ENCODE assay signal across 21 cellular contexts in genomic region chr2:148027822-148028221, GRCh38. TPM values are rescaled to one million over a fixed set of nuclear protein-coding genes. Genes with fewer than 3 reads are reported as not detected.
DNase-seq lines count a peak whose midpoint lies in the region; ATAC-seq, FAIRE-seq and TF ChIP-seq lines count a peak whose summit lies in the region.
"Had no signal": no experiment of that assay in that cellular context is flagged by ENCODE, and none has a peak within 500 bp of the region (broad histone marks: within the 10 kb centered on the region; RNA-seq: fewer than 3 reads in every experiment).

No MANE protein-coding gene starts in this region.

- BruUV-seq in HepG2 (replicated peaks; lab: Mats Ljungman, UMichigan), result no TSS peak

- peaks cover 2% of the 10 kb centered on the region for H3K36me3 Mint-ChIP-seq in activated CD4-positive, alpha-beta T cell treated with anti-CD3 and anti-CD28 coated beads for 36 hours (ENCODE audit: low read depth)
- H3K36me3 Mint-ChIP-seq in activated CD4-positive, alpha-beta T cell treated with anti-CD3 and anti-CD28 coated beads, Interleukin-2, amount 10 ng/mL, durations not matched to agents 7 days and 5 days (ENCODE audit: low read depth), result peaks cover 7% of the 10 kb centered on the region

- no peak overlapping the region for H3K27ac ChIP-seq in HepG2 (ENCODE audit: extremely low read length, insufficient read depth, low read length)
- H3K27ac ChIP-seq: BLaER1 treated with 17β-estradiol and CSF1 and Interleukin-3, amounts not matched to agents 10 nM and 100 nM had no signal

- H3K9me3 ChIP-seq in adipocyte (ENCODE audit: control insufficient read depth, low read length) (no peaks in the 10 kb centered on the region), HepG2 (ENCODE audit: low read length) (no peaks in the 10 kb centered on the region)
- H3K9me3 ChIP-seq: BLaER1 treated with 17β-estradiol and CSF1 and Interleukin-3, amounts not matched to agents 10 nM and 100 nM had no signal

- H3K9ac ChIP-seq in adipocyte (ENCODE audit: low read length) (no peak overlapping the region), HepG2 (ENCODE audit: insufficient read depth, low read depth, low read length) (no peak overlapping the region)
- H3K9ac ChIP-seq: BLaER1 treated with 17β-estradiol and CSF1 and Interleukin-3, amounts not matched to agents 10 nM and 100 nM had no signal

- H3K4me2 ChIP-seq in HepG2 (ENCODE audit: low read depth, low read length), result no peak overlapping the region
- H3K4me2 ChIP-seq: BLaER1 treated with 17β-estradiol and CSF1 and Interleukin-3, amounts not matched to agents 10 nM and 100 nM had no signal

- in situ Hi-C loops in HepG2 (cut with HindIII; ENCODE audit: extremely low pct_ligation_motif_present, low pct_unique_long_range_greater_than_20kb), result no loop called here

- H3K36me3 ChIP-seq in adipocyte (ENCODE audit: control insufficient read depth, insufficient read depth, low read length, severe bottlenecking) (no peaks in the 10 kb centered on the region), HepG2 (replicated peaks in 1 of 2; ENCODE audit: control insufficient read depth in 1 of 2, insufficient read depth in 2 of 2, low read length in 2 of 2) (no peaks in the 10 kb centered on the region)

- DNase-seq in activated CD4-positive, alpha-beta T cell treated with anti-CD3 and anti-CD28 coated beads for 36 hours, result no peak
- no peak for DNase-seq in activated CD4-positive, alpha-beta T cell treated with anti-CD3 and anti-CD28 coated beads, Interleukin-2, amount 10 ng/mL, durations not matched to agents 7 days and 5 days
- DNase-seq in adipocyte (ENCODE audit: low read depth) (peak; percentile 10), fibroblast of peridontal ligament (ENCODE audit: extremely low read depth) (peak; percentile 22), HepG2 (ENCODE audit: low spot score) (no peak), middle frontal gyrus (ENCODE audit: extremely low spot score, low spot score) (no peak), NCI-H226 (no peak), cerebellar nuclear complex (lab: John Stamatoyannopoulos, UW) (no peak)
- DNase-seq: DMS79 treated with DMSO at 0.1 percent for 48 hours, GF-D8, Kasumi-1, MV-4-11, NCI-H1417, NCI-H187 treated with DMSO at 0.1 percent for 48 hours, NCI-H446, NCI-H69, SHP77 treated with DMSO at 0.1 percent for 48 hours had no signal

- CTCF ChIA-PET in activated CD4-positive, alpha-beta T cell treated with anti-CD3 and anti-CD28 coated beads for 36 hours (lab: Charles Lee), result no interaction called here
- CTCF ChIA-PET in activated CD4-positive, alpha-beta T cell treated with anti-CD3 and anti-CD28 coated beads, Interleukin-2, amount 10 ng/mL, durations not matched to agents 7 days and 5 days (lab: Charles Lee), result no interaction called here
- CTCF ChIA-PET in HepG2 (lab: Yijun Ruan, JAX; ENCODE audit: low intra/inter-chr PET ratio, low total read pairs), result no interaction called here

- no peak for FAIRE-seq in HepG2 (lab: Jason Lieb, UNC)
- FAIRE-seq: GM12892, H54 had no signal

- no peak for TF ChIP-seq EP300 in HepG2 (IDR thresholded peaks at IDR 0.05; ENCODE audit: low read depth in 2 of 2, low read length in 2 of 2)
- no peak for TF ChIP-seq EP300 in HepG2 (CRISPR knock-in tag; IDR thresholded peaks at IDR 0.05; ENCODE audit: borderline replicate concordance)

- no peak for TF ChIP-seq CTCF in HepG2 (CRISPR knock-in tag; IDR thresholded peaks at IDR 0.05)

- ATAC-seq in activated CD4-positive, alpha-beta T cell treated with anti-CD3 and anti-CD28 coated beads for 36 hours, result peak; percentile 65
- ATAC-seq in HepG2, result no peak

- no peak for TF ChIP-seq RAD21 in HepG2 (CRISPR knock-in tag; IDR thresholded peaks at IDR 0.05)

- no peak overlapping the region for H3K4me3 Mint-ChIP-seq in activated CD4-positive, alpha-beta T cell treated with anti-CD3 and anti-CD28 coated beads for 36 hours
- no peak overlapping the region for H3K4me3 Mint-ChIP-seq in activated CD4-positive, alpha-beta T cell treated with anti-CD3 and anti-CD28 coated beads, Interleukin-2, amount 10 ng/mL, durations not matched to agents 7 days and 5 days
- H3K4me3 Mint-ChIP-seq: IgD-negative memory B cell had no signal

- peaks cover 19% of the 10 kb centered on the region for H3K4me1 ChIP-seq in adipocyte (ENCODE audit: control insufficient read depth, insufficient read depth, low read length)
- peaks cover 30% of the 10 kb centered on the region for H3K4me1 ChIP-seq in HepG2 (ENCODE audit: insufficient read depth, low read length)

- POLR2A ChIA-PET in activated CD4-positive, alpha-beta T cell treated with anti-CD3 and anti-CD28 coated beads for 36 hours (lab: Charles Lee), result no interaction called here
- POLR2A ChIA-PET in activated CD4-positive, alpha-beta T cell treated with anti-CD3 and anti-CD28 coated beads, Interleukin-2, amount 10 ng/mL, durations not matched to agents 7 days and 5 days (lab: Charles Lee), result no interaction called here
- POLR2A ChIA-PET in HepG2 (lab: Yijun Ruan, JAX), result no interaction called here

- no peak for TF ChIP-seq POLR2A in HepG2 (IDR thresholded peaks at IDR 0.05; ENCODE audit: insufficient read depth in 1 of 2, low read depth in 2 of 2, low read length in 2 of 2)

- H3K9me3 Mint-ChIP-seq in activated CD4-positive, alpha-beta T cell treated with anti-CD3 and anti-CD28 coated beads for 36 hours (ENCODE audit: low read depth), result no peaks in the 10 kb centered on the region
- no peaks in the 10 kb centered on the region for H3K9me3 Mint-ChIP-seq in activated CD4-positive, alpha-beta T cell treated with anti-CD3 and anti-CD28 coated beads, Interleukin-2, amount 10 ng/mL, durations not matched to agents 7 days and 5 days
- H3K9me3 Mint-ChIP-seq: IgD-negative memory B cell had no signal

- peaks cover 36% of the 10 kb centered on the region for H3K79me2 ChIP-seq in HepG2 (ENCODE audit: insufficient read depth, low read length)

- H3K27me3 ChIP-seq in adipocyte (replicated peaks; ENCODE audit: control insufficient read depth, insufficient read depth, low read length) (no peaks in the 10 kb centered on the region), HepG2 (ENCODE audit: control insufficient read depth in 1 of 2, insufficient read depth in 2 of 2, low read length in 2 of 2) (no peaks in the 10 kb centered on the region)
- H3K27me3 ChIP-seq: BLaER1 treated with 17β-estradiol and CSF1 and Interleukin-3, amounts not matched to agents 10 nM and 100 nM had no signal

- no peak overlapping the region for H2AFZ ChIP-seq in HepG2 (ENCODE audit: low read length)

- H4K20me1 ChIP-seq in HepG2 (ENCODE audit: insufficient read depth, low read length), result no peaks in the 10 kb centered on the region; the same call in 1 of the 2 replicates

- WGBS in HepG2 (ENCODE audit: low lambda C conversion rate), result 96% methylated on average over 1 of the region's 1 CpG

- intact Hi-C loops in activated CD4-positive, alpha-beta T cell treated with anti-CD3 and anti-CD28 coated beads for 36 hours (cut with DNase I, micrococcal nuclease), result loop anchor here in 1 of 2 experiments (10.0 kb wide), 1 partner anchor 403 kb away; no protein-coding TSS in a partner anchor
- intact Hi-C loops in HepG2 (cut with micrococcal nuclease; ENCODE audit: unreplicated experiment), result no loop called here

- peaks cover 28% of the 10 kb centered on the region for H3K4me1 Mint-ChIP-seq in activated CD4-positive, alpha-beta T cell treated with anti-CD3 and anti-CD28 coated beads for 36 hours
- H3K4me1 Mint-ChIP-seq in activated CD4-positive, alpha-beta T cell treated with anti-CD3 and anti-CD28 coated beads, Interleukin-2, amount 10 ng/mL, durations not matched to agents 7 days and 5 days, result peaks cover 21% of the 10 kb centered on the region

- H3K27ac Mint-ChIP-seq in activated CD4-positive, alpha-beta T cell treated with anti-CD3 and anti-CD28 coated beads for 36 hours, result no peak overlapping the region
- no peak overlapping the region for H3K27ac Mint-ChIP-seq in activated CD4-positive, alpha-beta T cell treated with anti-CD3 and anti-CD28 coated beads, Interleukin-2, amount 10 ng/mL, durations not matched to agents 7 days and 5 days
- H3K27ac Mint-ChIP-seq: IgD-negative memory B cell had no signal

- H3K27me3 Mint-ChIP-seq in activated CD4-positive, alpha-beta T cell treated with anti-CD3 and anti-CD28 coated beads for 36 hours, result no peaks in the 10 kb centered on the region
- no peaks in the 10 kb centered on the region for H3K27me3 Mint-ChIP-seq in activated CD4-positive, alpha-beta T cell treated with anti-CD3 and anti-CD28 coated beads, Interleukin-2, amount 10 ng/mL, durations not matched to agents 7 days and 5 days
- H3K27me3 Mint-ChIP-seq: IgD-negative memory B cell had no signal

- H3K4me3 ChIP-seq in adipocyte (ENCODE audit: low read length), result no peak overlapping the region
- H3K4me3 ChIP-seq in HepG2 (replicated peaks in 1 of 3; ENCODE audit: insufficient read depth in 1 of 3, low read depth in 2 of 3, low read length in 3 of 3), result no peak overlapping the region
- H3K4me3 ChIP-seq: BLaER1 treated with 17β-estradiol and CSF1 and Interleukin-3, amounts not matched to agents 10 nM and 100 nM had no signal

RNA-seq across cellular contexts. Expression of gene MBD5, which starts 6.9 kb away (rescaled TPM):
- total RNA-seq in activated CD4-positive, alpha-beta T cell treated with anti-CD3 and anti-CD28 coated beads for 36 hours, result 10 to 100 TPM; 20.1 to 26.5 TPM
- 10 to 100 TPM; 41.1 to 51.7 TPM for total RNA-seq in activated CD4-positive, alpha-beta T cell treated with anti-CD3 and anti-CD28 coated beads, Interleukin-2, amount 10 ng/mL, durations not matched to agents 7 days and 5 days
- total RNA-seq in HepG2 (2016; rRNA removed; fragmentation: Illumina TruSeq; extraction: Trizol), result 12.9 and 13.5 TPM in 2 replicates
- total RNA-seq in HepG2 (2016; cell fraction: cytosol; rRNA removed; fragmentation: Illumina TruSeq; extraction: Trizol; ENCODE audit: low read depth), result 4.3 and 8.4 TPM in 2 replicates
- 12.8 and 17.3 TPM in 2 replicates for total RNA-seq in HepG2 (2016; cell fraction: insoluble cytoplasmic fraction; rRNA removed; fragmentation: Illumina TruSeq; extraction: Trizol)
- 7.6 and 8.4 TPM in 2 replicates for total RNA-seq in HepG2 (2016; cell fraction: membrane; rRNA removed; fragmentation: Illumina TruSeq; extraction: Trizol)
- 41.7 and 43.4 TPM in 2 replicates for total RNA-seq in HepG2 (2016; cell fraction: nucleus; rRNA removed; fragmentation: Illumina TruSeq; extraction: Trizol)
- 20.1 and 26.4 TPM in 2 replicates for polyA plus RNA-seq in HepG2 (2011; rRNA removed)
- 9.4 and 12.2 TPM in 2 replicates for polyA plus RNA-seq in HepG2 (2011; cell fraction: cytosol; rRNA removed)
- 15.7 and 19.1 TPM in 2 replicates for polyA plus RNA-seq in HepG2 (2011; cell fraction: nucleus; rRNA removed)
- 10.0 and 12.1 TPM in 2 replicates for polyA plus RNA-seq in HepG2 (2012)
- polyA plus RNA-seq in HepG2 (2016; cell fraction: cytosol; fragmentation: Illumina TruSeq; extraction: Trizol; ENCODE audit: low read depth), result 5.8 and 8.9 TPM in 2 replicates
- polyA plus RNA-seq in HepG2 (2016; cell fraction: insoluble cytoplasmic fraction; fragmentation: Illumina TruSeq; extraction: Trizol; ENCODE audit: low read depth), result 11.2 and 12.1 TPM in 2 replicates
- 11.3 and 14.5 TPM in 2 replicates for polyA plus RNA-seq in HepG2 (2016; cell fraction: membrane; fragmentation: Illumina TruSeq; extraction: Trizol; ENCODE audit: low read depth)
- 15.6 and 19.3 TPM in 2 replicates for polyA plus RNA-seq in HepG2 (2016; cell fraction: nucleus; fragmentation: Illumina TruSeq; extraction: Trizol; ENCODE audit: insufficient read depth, low read depth)
- polyA minus RNA-seq in HepG2 (2011; rRNA and poly(A)+ RNA removed; ENCODE audit: low replicate concordance), result 76.1 and 285 TPM in 2 replicates
- polyA minus RNA-seq in HepG2 (2011; cell fraction: cytosol; rRNA and poly(A)+ RNA removed), result 16.7 and 35.9 TPM in 2 replicates
- polyA minus RNA-seq in HepG2 (2011; cell fraction: nucleus; rRNA and poly(A)+ RNA removed), result 211 and 318 TPM in 2 replicates

RNA-seq across cellular contexts. Expression of gene ORC4, which starts 7.3 kb away (rescaled TPM):
- 10 to 100 TPM; 41.2 to 41.8 TPM for total RNA-seq in activated CD4-positive, alpha-beta T cell treated with anti-CD3 and anti-CD28 coated beads for 36 hours
- total RNA-seq in activated CD4-positive, alpha-beta T cell treated with anti-CD3 and anti-CD28 coated beads, Interleukin-2, amount 10 ng/mL, durations not matched to agents 7 days and 5 days, result 10 to 100 TPM; 35.4 to 38.5 TPM
- total RNA-seq in HepG2 (2016; rRNA removed; fragmentation: Illumina TruSeq; extraction: Trizol), result 84.8 and 135 TPM in 2 replicates
- 78.0 and 80.0 TPM in 2 replicates for total RNA-seq in HepG2 (2016; cell fraction: cytosol; rRNA removed; fragmentation: Illumina TruSeq; extraction: Trizol; ENCODE audit: low read depth)
- total RNA-seq in HepG2 (2016; cell fraction: insoluble cytoplasmic fraction; rRNA removed; fragmentation: Illumina TruSeq; extraction: Trizol), result 78.3 and 142 TPM in 2 replicates
- 42.7 and 44.3 TPM in 2 replicates for total RNA-seq in HepG2 (2016; cell fraction: membrane; rRNA removed; fragmentation: Illumina TruSeq; extraction: Trizol)
- total RNA-seq in HepG2 (2016; cell fraction: nucleus; rRNA removed; fragmentation: Illumina TruSeq; extraction: Trizol), result 69.9 and 72.4 TPM in 2 replicates
- 26.4 and 28.6 TPM in 2 replicates for polyA plus RNA-seq in HepG2 (2011; rRNA removed)
- 19.7 and 32.1 TPM in 2 replicates for polyA plus RNA-seq in HepG2 (2011; cell fraction: cytosol; rRNA removed)
- polyA plus RNA-seq in HepG2 (2011; cell fraction: nucleus; rRNA removed), result 18.3 and 19.1 TPM in 2 replicates
- 33.2 and 53.6 TPM in 2 replicates for polyA plus RNA-seq in HepG2 (2012)
- polyA plus RNA-seq in HepG2 (2016; cell fraction: cytosol; fragmentation: Illumina TruSeq; extraction: Trizol; ENCODE audit: low read depth), result 11.5 and 11.9 TPM in 2 replicates
- polyA plus RNA-seq in HepG2 (2016; cell fraction: insoluble cytoplasmic fraction; fragmentation: Illumina TruSeq; extraction: Trizol; ENCODE audit: low read depth), result 103 and 106 TPM in 2 replicates
- 13.1 and 13.3 TPM in 2 replicates for polyA plus RNA-seq in HepG2 (2016; cell fraction: membrane; fragmentation: Illumina TruSeq; extraction: Trizol; ENCODE audit: low read depth)
- polyA plus RNA-seq in HepG2 (2016; cell fraction: nucleus; fragmentation: Illumina TruSeq; extraction: Trizol; ENCODE audit: insufficient read depth, low read depth), result 46.6 and 57.0 TPM in 2 replicates
- 16.1 and 20.2 TPM in 2 replicates for polyA minus RNA-seq in HepG2 (2011; rRNA and poly(A)+ RNA removed; ENCODE audit: low replicate concordance)
- 34.1 and 44.2 TPM in 2 replicates for polyA minus RNA-seq in HepG2 (2011; cell fraction: cytosol; rRNA and poly(A)+ RNA removed)
- polyA minus RNA-seq in HepG2 (2011; cell fraction: nucleus; rRNA and poly(A)+ RNA removed), result 145 and 169 TPM in 2 replicates

Comparison
In these comparisons a context has a peak if more than half of its experiments do, and no peak if none do; other contexts are left out.
1. DNase-seq: peak in adipocyte (single experiment) and fibroblast of peridontal ligament (single experiment); none in activated CD4-positive, alpha-beta T cell treated with anti-CD3 and anti-CD28 coated beads for 36 hours (single experiment), activated CD4-positive, alpha-beta T cell treated with anti-CD3 and anti-CD28 coated beads, Interleukin-2, amount 10 ng/mL, durations not matched to agents 7 days and 5 days (single experiment), HepG2 (single experiment), middle frontal gyrus (single experiment), NCI-H226 (single experiment) and cerebellar nuclear complex (0 of 2).